Comparison of ENCODE assay signal across 8 cellular contexts in genomic region chr3:133377396-133377795, GRCh38. TPM values are rescaled to one million over a fixed set of nuclear protein-coding genes. Genes with fewer than 3 reads are reported as not detected.
DNase-seq lines count a peak whose midpoint lies in the region; FAIRE-seq and TF ChIP-seq lines count a peak whose summit lies in the region.

No MANE protein-coding gene starts in this region.

- no peak for TF ChIP-seq EP300 in H1 (IDR thresholded peaks at IDR 0.05; ENCODE audit: borderline replicate concordance in 1 of 2, low read depth in 2 of 2, low read length in 2 of 2)

- no peak overlapping the region for H4K8ac ChIP-seq in H1 (ENCODE audit: extremely low read depth, insufficient read depth, low read length)

- H3K4me1 Mint-ChIP-seq in nephron = peaks cover 6% of the 10 kb centered on the region

- CTCF ChIA-PET in H1 (lab: Charles Lee; ENCODE audit: partially characterized antibody) = interaction anchor here (0.7 to 15.8 kb wide), 20 partner anchors 10 to 651 kb away, joined by 3 to 189 read pairs (median 4); no protein-coding TSS in a partner anchor

- H3K9me3 ChIP-seq in H1 (ENCODE audit: insufficient read depth in 2 of 2, low read depth in 1 of 2, low read length in 1 of 2) = no peaks in the 10 kb centered on the region

- H3K9me3 Mint-ChIP-seq in nephron = no peaks in the 10 kb centered on the region

- no peak overlapping the region for H2AK5ac ChIP-seq in H1 (ENCODE audit: low read depth, low read length)

- H3K4me3 ChIP-seq in H1 (ENCODE audit: extremely low read depth in 1 of 4, insufficient read depth in 2 of 4, low read depth in 3 of 4, low read length in 4 of 4) = no peak overlapping the region

- no peak overlapping the region for H3K9ac ChIP-seq in H1 (replicated peaks in 1 of 4; ENCODE audit: extremely low read depth in 1 of 4, low read depth in 3 of 4, low read length in 3 of 4)

- H3K27ac Mint-ChIP-seq in nephron = no peak overlapping the region

- no peaks in the 10 kb centered on the region for H3K23me2 ChIP-seq in H1 (ENCODE audit: low read depth, low read length)

- H2AFZ ChIP-seq in H1 (ENCODE audit: low read length) = no peak overlapping the region

- peak; percentile 71 to 72 for TF ChIP-seq RAD21 in H1 (IDR thresholded peaks at IDR 0.05 in 1 of 2, conservative IDR thresholded peaks at IDR 0.05 in 1 of 2; ENCODE audit: low read depth in 2 of 2, low read length in 2 of 2)

- H3K4me3 Mint-ChIP-seq in nephron = no peak overlapping the region

- H3K4me1 ChIP-seq in H1 (replicated peaks in 1 of 4; ENCODE audit: control insufficient read depth in 3 of 4, insufficient read depth in 4 of 4, low read length in 3 of 4) = peaks cover 0 to 10% (median 8%) of the 10 kb centered on the region in 4 experiments; a peak in 5 of 7 replicates

- no peak overlapping the region for H3K4me2 ChIP-seq in H1 (ENCODE audit: insufficient read depth in 1 of 2, low read depth in 2 of 2, low read length in 2 of 2)

- H3K79me1 ChIP-seq in H1 (ENCODE audit: low read depth, low read length) = no peaks in the 10 kb centered on the region

- H3K27me3 Mint-ChIP-seq in nephron (ENCODE audit: low read depth) = peaks cover 9% of the 10 kb centered on the region

- no peak overlapping the region for H2BK12ac ChIP-seq in H1 (ENCODE audit: low read depth, low read length)

- no peak overlapping the region for H3K27ac ChIP-seq in H1 (ENCODE audit: low read depth, low read length)

- 91% methylated on average over 3 of the region's 3 CpGs; no CpG with 5 or more reads in 1 of the 2 experiments for WGBS in H1 (ENCODE audit: extremely low coverage in 1 of 2, insufficient coverage in 1 of 2, insufficient read length in 1 of 2, insufficient replicate concordance in 2 of 2, low coverage in 1 of 2, low lambda C conversion rate in 2 of 2, missing lambda C conversion rate in 1 of 2), 2 experiments

- no peaks in the 10 kb centered on the region for H3K36me3 ChIP-seq in H1 (ENCODE audit: control insufficient read depth in 2 of 4, insufficient read depth in 4 of 4, low read length in 3 of 4)

- DNase-seq in NCI-H2227 (lab: John Stamatoyannopoulos, UW; ENCODE audit: unreplicated experiment) (peak; percentile 17), NCI-H2227 treated with DMSO at 0.1 percent for 48 hours (lab: John Stamatoyannopoulos, UW) (no peak), NCI-H774 (lab: John Stamatoyannopoulos, UW) (peak; percentile 5), H1 (ENCODE audit: low read depth in 1 of 2, low spot score in 2 of 2) (no peak), T-helper 1 cell (no peak)
- no peak for DNase-seq in activated naive CD4-positive, alpha-beta T cell treated with Interleukin-2 at 50 U/mL for 16 hours
- DNase-seq in effector CD4-positive, alpha-beta T cell = no peak

- no peaks in the 10 kb centered on the region for H4K20me1 ChIP-seq in H1 (replicated peaks in 1 of 2; ENCODE audit: control insufficient read depth in 1 of 2, insufficient read depth in 2 of 2, low read length in 2 of 2)

- no peak overlapping the region for H3K4ac ChIP-seq in H1 (replicated peaks; ENCODE audit: insufficient read length, low read depth, low read length)

- no peak overlapping the region for H2BK20ac ChIP-seq in H1 (ENCODE audit: low read length)

- H2BK15ac ChIP-seq in H1 (ENCODE audit: low read length) = no peak overlapping the region

- H2BK5ac ChIP-seq in H1 (ENCODE audit: low read depth, low read length) = no peak overlapping the region

- peak; percentile 65 for FAIRE-seq in H1 (lab: Jason Lieb, UNC)

- H3K14ac ChIP-seq in H1 (ENCODE audit: insufficient read length) = no peak overlapping the region

- H4K91ac ChIP-seq in H1 (replicated peaks; ENCODE audit: insufficient read length, low read length) = no peak overlapping the region

- H4K5ac ChIP-seq in H1 (ENCODE audit: insufficient read length, low read depth, low read length) = no peak overlapping the region

- no peak overlapping the region for H3K56ac ChIP-seq in H1 (replicated peaks; ENCODE audit: insufficient read length, low read depth, low read length)

- POLR2A ChIA-PET in H1 (lab: Charles Lee; ENCODE audit: partially characterized antibody) = no interaction called here

- H2BK120ac ChIP-seq in H1 (replicated peaks; ENCODE audit: low read depth, low read length) = no peak overlapping the region

- TF ChIP-seq POLR2A in H1 (IDR thresholded peaks at IDR 0.05; ENCODE audit: control extremely low read depth in 1 of 2, low read depth in 2 of 2, low read length in 2 of 2) = no peak

- no peak overlapping the region for H3K18ac ChIP-seq in H1 (ENCODE audit: extremely low read depth, low read length)

- no peak overlapping the region for H3K23ac ChIP-seq in H1 (ENCODE audit: insufficient read length)

- H3K36me3 Mint-ChIP-seq in nephron (ENCODE audit: low read depth) = no peaks in the 10 kb centered on the region

- peak in 2 of 3 experiments; percentile 45 to 55; a peak in 3 of 4 replicates for TF ChIP-seq CTCF in H1 (IDR thresholded peaks at IDR 0.05; ENCODE audit: control extremely low read depth in 1 of 3, insufficient read depth in 1 of 3, low read depth in 1 of 3, low read length in 3 of 3)
- TF ChIP-seq CTCF in nephron (IDR thresholded peaks at IDR 0.05; ENCODE audit: unreplicated experiment in 3 of 3) = peak; percentile 44 to 49 (median 45)

- no peaks in the 10 kb centered on the region for H3K27me3 ChIP-seq in H1 (replicated peaks in 1 of 4; ENCODE audit: control insufficient read depth in 3 of 4, extremely low read depth in 1 of 4, insufficient read depth in 3 of 4, low read length in 3 of 4)

- no peaks in the 10 kb centered on the region for H3K79me2 ChIP-seq in H1 (ENCODE audit: control insufficient read depth in 1 of 2, insufficient read depth in 2 of 2, low read length in 2 of 2)

TF ChIP-seq in H1, 55 proteins besides CTCF, POLR2A, EP300 and RAD21:
- TF ChIP-seq, protein P1, sequence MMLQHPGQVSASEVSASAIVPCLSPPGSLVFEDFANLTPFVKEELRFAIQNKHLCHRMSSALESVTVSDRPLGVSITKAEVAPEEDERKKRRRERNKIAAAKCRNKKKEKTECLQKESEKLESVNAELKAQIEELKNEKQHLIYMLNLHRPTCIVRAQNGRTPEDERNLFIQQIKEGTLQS (IDR thresholded peaks at IDR 0.05; ENCODE audit: insufficient read depth, low read depth, low read length) = no peak
- TF ChIP-seq CEBPB (IDR thresholded peaks at IDR 0.05; ENCODE audit: low read depth, low read length) = peak; percentile 86
- no peak for TF ChIP-seq USF2 (IDR thresholded peaks at IDR 0.05; ENCODE audit: low read length)
- no peak for TF ChIP-seq RFX5 (IDR thresholded peaks at IDR 0.05; ENCODE audit: borderline replicate concordance, low read depth, low read length)
- no peak for TF ChIP-seq JUN (IDR thresholded peaks at IDR 0.05; ENCODE audit: low read depth, low read length)

RNA-seq across cellular contexts. Expression of gene BFSP2, which starts 22.5 kb away (rescaled TPM):
- total RNA-seq in H1 (2021; fragmentation: NEBNext Ultra II Directional; extraction: Animal tissue kit (Norgen Biotek cat#: 25700)) = not detected in 2 replicates
- polyA plus RNA-seq in H1 (2011; rRNA removed) = not detected in 2 replicates
- polyA plus RNA-seq in H1 (2011; cell fraction: cytosol; rRNA removed) = not detected
- not detected for polyA plus RNA-seq in H1 (2011; cell fraction: nucleus; rRNA removed)
- polyA plus RNA-seq in H1 (2012, experiment 1 of 2) = not detected in 4 replicates
- not detected for polyA plus RNA-seq in H1 (2012, experiment 2 of 2)
- polyA plus RNA-seq in H1 (2013, experiment 1 of 2) = not detected
- polyA plus RNA-seq in H1 (2013, experiment 2 of 2) = not detected
- polyA minus RNA-seq in H1 (2011; rRNA and poly(A)+ RNA removed) = not detected in 2 replicates
- polyA minus RNA-seq in H1 (2011; cell fraction: cytosol; rRNA and poly(A)+ RNA removed) = not detected
- polyA minus RNA-seq in H1 (2011; cell fraction: nucleus; rRNA and poly(A)+ RNA removed) = not detected

Comparison
In these comparisons a context has a peak if more than half of its experiments do, and no peak if none do; other contexts are left out.
1. DNase-seq: peak in NCI-H2227 (single experiment) and NCI-H774 (single experiment); none in NCI-H2227 treated with DMSO at 0.1 percent for 48 hours (single experiment), H1 (0 of 2), T-helper 1 cell (0 of 5), activated naive CD4-positive, alpha-beta T cell treated with Interleukin-2 at 50 U/mL for 16 hours (single experiment) and effector CD4-positive, alpha-beta T cell (single experiment).